23 cellular contexts compared by ENCODE assay signal in the genomic region with DNA sequence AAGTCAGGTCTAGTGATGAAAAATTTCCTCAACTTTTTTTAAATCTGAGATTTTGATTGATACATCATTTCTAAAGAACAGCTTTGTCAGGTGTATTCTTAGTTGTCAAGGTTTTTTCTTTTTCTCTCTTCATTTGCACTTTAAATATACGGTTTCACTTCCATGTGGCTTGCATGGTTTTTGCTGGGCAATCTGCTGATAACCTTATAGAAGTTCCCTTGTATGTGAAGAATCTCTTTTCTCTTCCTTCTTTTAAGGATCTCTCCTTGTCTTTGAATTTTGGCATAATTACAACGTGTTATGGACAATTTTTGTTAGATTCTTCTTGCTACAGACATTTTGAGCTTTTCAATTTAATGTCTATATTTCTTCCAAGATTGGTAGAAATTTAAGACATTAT.
DNase-seq lines count a peak whose midpoint lies in the region; ATAC-seq, FAIRE-seq and TF ChIP-seq lines count a peak whose summit lies in the region.
"Had no signal": no experiment of that assay in that cellular context is flagged by ENCODE, and none has a peak within 500 bp of the region (broad histone marks: within the 10 kb centered on the region; RNA-seq: fewer than 3 reads in every experiment).

No MANE protein-coding gene starts in this region.

- H3K27ac ChIP-seq in subcutaneous abdominal adipose tissue (ENCODE audit: low read depth, low read length), result no peak overlapping the region

- H3K4me1 Mint-ChIP-seq in neural crest cell, result no peaks in the 10 kb centered on the region
- H3K4me1 Mint-ChIP-seq: CD4-positive, CD25-positive, alpha-beta regulatory T cell; CD8-positive, alpha-beta memory T cell; H9; IgD-negative memory B cell had no signal

- H3K27me3 Mint-ChIP-seq in neural crest cell (ENCODE audit: low read depth), result no peaks in the 10 kb centered on the region
- H3K27me3 Mint-ChIP-seq: CD4-positive, CD25-positive, alpha-beta regulatory T cell; CD8-positive, alpha-beta memory T cell; IgD-negative memory B cell had no signal

- peak overlapping the region; percentile 24 to 61 (median 54) for H3K4me3 ChIP-seq in subcutaneous abdominal adipose tissue (ENCODE audit: low read depth in 1 of 5, low read length in 5 of 5)

- no peaks in the 10 kb centered on the region for H3K27me3 ChIP-seq in subcutaneous abdominal adipose tissue (ENCODE audit: control insufficient read depth in 5 of 5, insufficient read depth in 4 of 5, low read length in 5 of 5)
- H3K27me3 ChIP-seq: BE2C had no signal

- peaks cover 0 to 15% (median 8%) of the 10 kb centered on the region in 5 donors for H3K36me3 ChIP-seq in subcutaneous abdominal adipose tissue (ENCODE audit: control insufficient read depth in 5 of 5, insufficient read depth in 5 of 5, low read length in 5 of 5)

- no peak overlapping the region for H3K9ac ChIP-seq in subcutaneous abdominal adipose tissue (ENCODE audit: low read length in 5 of 5)

- TF ChIP-seq CTCF in neural crest cell (conservative IDR thresholded peaks at IDR 0.05) (no peak), D721Med (IDR thresholded peaks at IDR 0.05; ENCODE audit: insufficient read depth, missing control alignments) (no peak)

- ATAC-seq in HG02840 (IDR thresholded peaks at IDR 0.05; ENCODE audit: low FRiP score, unreplicated experiment) (no peak), HG03565 (IDR thresholded peaks at IDR 0.05; ENCODE audit: unreplicated experiment) (no peak)

- peak; percentile 5 for FAIRE-seq in GM18507 (lab: Jason Lieb, UNC)
- no peak for FAIRE-seq in D721Med (lab: Jason Lieb, UNC)
- FAIRE-seq: A204.1, GM12892, H1, HTR-8/SVneo had no signal

- no peaks in the 10 kb centered on the region for H3K4me1 ChIP-seq in subcutaneous abdominal adipose tissue (ENCODE audit: control insufficient read depth in 5 of 5, insufficient read depth in 5 of 5, low read length in 5 of 5)
- H3K4me1 ChIP-seq: BE2C had no signal

- H3K9me3 Mint-ChIP-seq in neural crest cell, result peaks cover 29% of the 10 kb centered on the region

- DNase-seq in GM18507 (ENCODE audit: extremely low spot score, insufficient read length, low read depth), result no peak
- peak; percentile 25 for DNase-seq in MV-4-11 (lab: John Stamatoyannopoulos, UW)
- no peak for DNase-seq in neural crest cell (ENCODE audit: low read depth, low spot score)
- DNase-seq in D721Med (ENCODE audit: insufficient read length, low spot score), result no peak
- DNase-seq: ACHN; BE2C; C1 segment of cervical spinal cord; CD4-positive, CD25-positive, alpha-beta regulatory T cell; CD8-positive, alpha-beta memory T cell; COR-L47; DMS153; DMS79; GDM1; H9; KBM-7 had no signal

- peaks cover 47% of the 10 kb centered on the region for H3K36me3 Mint-ChIP-seq in neural crest cell (ENCODE audit: low read depth)

- peaks cover 60 to 96% (median 86%) of the 10 kb centered on the region in 5 donors for H3K9me3 ChIP-seq in subcutaneous abdominal adipose tissue (ENCODE audit: control insufficient read depth in 5 of 5, low read length in 5 of 5)
- H3K9me3 ChIP-seq: BE2C had no signal

- H3K27ac Mint-ChIP-seq in neural crest cell (ENCODE audit: unreplicated experiment), result no peak overlapping the region
- H3K27ac Mint-ChIP-seq: CD8-positive, alpha-beta memory T cell; H9; IgD-negative memory B cell had no signal

- peak overlapping the region; percentile 4 for H3K4me3 Mint-ChIP-seq in neural crest cell
- H3K4me3 Mint-ChIP-seq: CD4-positive, CD25-positive, alpha-beta regulatory T cell; H9; IgD-negative memory B cell had no signal
